In the genomic region with DNA sequence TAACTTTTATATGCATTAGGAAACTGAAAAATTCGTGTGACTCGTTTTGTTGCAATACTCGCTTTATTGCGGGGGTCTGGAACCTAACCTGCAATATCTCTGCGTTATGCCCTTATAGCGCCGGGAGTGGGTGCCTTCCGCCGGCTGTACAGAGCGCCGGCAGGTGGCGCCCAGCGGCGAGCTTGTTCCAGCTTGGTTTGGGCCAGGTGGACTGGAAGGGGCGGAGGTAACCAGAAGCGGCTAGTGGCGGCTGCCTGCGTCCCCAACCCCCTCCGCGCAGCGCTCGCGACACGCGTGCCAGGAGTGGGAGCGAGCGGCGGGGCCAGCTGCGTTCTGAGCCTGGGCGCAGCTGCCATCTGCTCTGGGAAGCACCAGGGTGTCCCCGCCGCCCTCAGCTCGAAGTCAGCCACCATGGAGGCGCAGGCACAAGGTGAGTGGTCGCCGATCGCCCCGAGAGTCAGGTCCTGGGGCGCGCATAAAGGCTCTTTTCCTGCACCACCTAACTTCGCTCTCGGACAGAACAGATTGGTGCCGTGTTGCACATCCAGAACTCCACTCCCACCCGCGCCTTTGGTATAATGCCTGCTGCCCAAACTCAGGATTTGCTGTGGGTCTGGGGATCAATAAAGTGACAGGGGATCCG, we compare ENCODE assay signal across 8 cellular contexts. TPM values are rescaled to one million over a fixed set of nuclear protein-coding genes. Genes with fewer than 3 reads are reported as not detected.
DNase-seq lines count a peak whose midpoint lies in the region; ATAC-seq and TF ChIP-seq lines count a peak whose summit lies in the region.

Gene TPD52L1 (plus strand): TSS at position 233 of the 643 bp plus-strand sequence. CDS start 179 bp downstream, at position 412.

- intact Hi-C loops in activated CD8-positive, alpha-beta T cell treated with anti-CD3 and anti-CD28 coated beads for 36 hours (cut with micrococcal nuclease) = no loop called here

- H3K36me3 Mint-ChIP-seq in activated CD8-positive, alpha-beta T cell treated with anti-CD3 and anti-CD28 coated beads for 36 hours (ENCODE audit: low read depth) = no peaks in the 10 kb centered on the region
- H3K36me3 Mint-ChIP-seq in effector memory CD8-positive, alpha-beta T cell (ENCODE audit: insufficient read depth) = no peaks in the 10 kb centered on the region

- peaks cover 38% of the 10 kb centered on the region for H3K27me3 Mint-ChIP-seq in activated CD8-positive, alpha-beta T cell treated with anti-CD3 and anti-CD28 coated beads for 36 hours
- H3K27me3 Mint-ChIP-seq in effector memory CD8-positive, alpha-beta T cell = peaks cover 31 to 52% of the 10 kb centered on the region in 2 donors

- peak; percentile 22 for DNase-seq in AG09319 (ENCODE audit: extremely low read depth, low read depth)
- DNase-seq in NCI-H524 (lab: John Stamatoyannopoulos, UW) = peak; percentile 81 to 94
- peak; percentile 72 for DNase-seq in activated CD8-positive, alpha-beta T cell treated with anti-CD3 and anti-CD28 coated beads for 36 hours
- peak; percentile 3 to 27 (median 16) for DNase-seq in effector memory CD8-positive, alpha-beta T cell
- peak; percentile 79 for DNase-seq in medulla oblongata (ENCODE audit: extremely low spot score)
- peak; percentile 25 to 39 (median 35) for DNase-seq in stimulated activated CD4-positive, alpha-beta T cell treated with anti-CD3 and anti-CD28 coated beads, TNF-alpha, amount 100 ng/mL, for 4 hours (ENCODE audit: low read depth in 3 of 3)

- POLR2A ChIA-PET in activated CD8-positive, alpha-beta T cell treated with anti-CD3 and anti-CD28 coated beads for 36 hours (lab: Charles Lee) = no interaction called here

- H3K4me1 Mint-ChIP-seq in activated CD8-positive, alpha-beta T cell treated with anti-CD3 and anti-CD28 coated beads for 36 hours (ENCODE audit: low read depth) = no peaks in the 10 kb centered on the region
- H3K4me1 Mint-ChIP-seq in effector memory CD8-positive, alpha-beta T cell (ENCODE audit: low read depth in 2 of 2) = no peaks in the 10 kb centered on the region

- H3K9me3 Mint-ChIP-seq in activated CD8-positive, alpha-beta T cell treated with anti-CD3 and anti-CD28 coated beads for 36 hours = no peaks in the 10 kb centered on the region
- no peaks in the 10 kb centered on the region for H3K9me3 Mint-ChIP-seq in effector memory CD8-positive, alpha-beta T cell

- no peak within 1 kb of the TSS for H3K27ac Mint-ChIP-seq in activated CD8-positive, alpha-beta T cell treated with anti-CD3 and anti-CD28 coated beads for 36 hours
- no peak within 1 kb of the TSS for H3K27ac Mint-ChIP-seq in effector memory CD8-positive, alpha-beta T cell

- CTCF ChIA-PET in activated CD8-positive, alpha-beta T cell treated with anti-CD3 and anti-CD28 coated beads for 36 hours (lab: Charles Lee) = interaction anchor here (0.6 to 2.9 kb wide), 12 partner anchors 8 to 289 kb away, joined by 3 to 14 read pairs (median 4); no protein-coding TSS in a partner anchor

- TF ChIP-seq CTCF in AG09319 (IDR thresholded peaks at IDR 0.05; ENCODE audit: low read depth, low read length) = peak; percentile 93
- peak; percentile 79 for TF ChIP-seq CTCF in activated CD8-positive, alpha-beta T cell treated with anti-CD3 and anti-CD28 coated beads for 36 hours (IDR thresholded peaks at IDR 0.05)

- H3K4me3 Mint-ChIP-seq in activated CD8-positive, alpha-beta T cell treated with anti-CD3 and anti-CD28 coated beads for 36 hours = peak within 1 kb of the TSS; percentile 65
- peak within 1 kb of the TSS; percentile 60 to 68 for H3K4me3 Mint-ChIP-seq in effector memory CD8-positive, alpha-beta T cell

- ATAC-seq in GM19043 (IDR thresholded peaks at IDR 0.05; ENCODE audit: low read depth, unreplicated experiment) = peak; percentile 95
- ATAC-seq in HG03342 (IDR thresholded peaks at IDR 0.05; ENCODE audit: unreplicated experiment) = peak; percentile 95
- ATAC-seq in activated CD8-positive, alpha-beta T cell treated with anti-CD3 and anti-CD28 coated beads for 36 hours = peak; percentile 94
- ATAC-seq in effector memory CD8-positive, alpha-beta T cell (replicated peaks) = peak; percentile 83

RNA-seq across cellular contexts. Expression of gene TPD52L1, which starts in this region (rescaled TPM):
- total RNA-seq in activated CD8-positive, alpha-beta T cell treated with anti-CD3 and anti-CD28 coated beads for 36 hours = 1 to 10 TPM in 1 of 2 experiments, under 1 TPM in 1; 0.52 to 1.1 TPM

Comparison
In these comparisons a context has a peak if more than half of its experiments do, and no peak if none do; other contexts are left out.
1. Peak in every context shown above with its lines: DNase-seq and ATAC-seq.
2. DNase-seq: peak in every context shown above with its lines; median percentile 88 in NCI-H524; 79 in medulla oblongata; 72 in activated CD8-positive, alpha-beta T cell treated with anti-CD3 and anti-CD28 coated beads for 36 hours; 35 in stimulated activated CD4-positive, alpha-beta T cell treated with anti-CD3 and anti-CD28 coated beads, TNF-alpha, amount 100 ng/mL, for 4 hours; 22 in AG09319; 16 in effector memory CD8-positive, alpha-beta T cell.